8 cellular contexts compared by ENCODE assay signal in genomic region chr2:176817061-176817565, GRCh38.
DNase-seq lines count a peak whose midpoint lies in the region; ATAC-seq and TF ChIP-seq lines count a peak whose summit lies in the region.

No MANE protein-coding gene starts in this region.

- H3K27ac ChIP-seq in Panc1 (ENCODE audit: low read length) (no peak overlapping the region), hepatocyte (no peak overlapping the region)

- POLR2A ChIA-PET in Panc1 (lab: Charles Lee) = no interaction called here

- ATAC-seq in Panc1 (peak; percentile 73; the same call in 1 of the 2 replicates), GM21381 (IDR thresholded peaks at IDR 0.05; ENCODE audit: unreplicated experiment) (no peak), HG02588 (IDR thresholded peaks at IDR 0.05; ENCODE audit: unreplicated experiment) (no peak)

- DNase-seq in AG08396 (ENCODE audit: low spot score) = peak; percentile 5
- no peak for DNase-seq in Panc1 (ENCODE audit: low read depth, low spot score)
- peak; percentile 53 for DNase-seq in hepatocyte (ENCODE audit: low spot score)
- no peak for DNase-seq in C1 segment of cervical spinal cord (lab: John Stamatoyannopoulos, UW)
- DNase-seq in RKO (ENCODE audit: low spot score) = no peak

- H2AFZ ChIP-seq in hepatocyte = no peak overlapping the region

- H3K79me2 ChIP-seq in hepatocyte = no peaks in the 10 kb centered on the region

- 41% methylated on average over 7 of the region's 7 CpGs for WGBS in hepatocyte (ENCODE audit: low lambda C conversion rate, missing lambda C conversion rate)

- CTCF ChIA-PET in Panc1 (lab: Charles Lee) = interaction anchor here (0.9 kb wide), 1 partner anchor 332 kb away, joined by 3 read pairs; no protein-coding TSS in a partner anchor

- H3K27me3 ChIP-seq in Panc1 (ENCODE audit: control insufficient read depth, insufficient read depth, low read length) (no peaks in the 10 kb centered on the region; the same call in 1 of the 2 replicates), hepatocyte (no peaks in the 10 kb centered on the region)

- H3K4me3 ChIP-seq in Panc1 (ENCODE audit: low read depth in 2 of 2, low read length in 2 of 2) = no peak overlapping the region
- no peak overlapping the region for H3K4me3 ChIP-seq in hepatocyte

- BruUV-seq in Panc1 (replicated peaks; lab: Mats Ljungman, UMichigan) = no TSS peak

- H4K20me1 ChIP-seq in hepatocyte (ENCODE audit: insufficient read depth, poor library complexity, severe bottlenecking) = no peaks in the 10 kb centered on the region

- H3K9me3 ChIP-seq in Panc1 (ENCODE audit: control insufficient read depth, insufficient read depth, low read depth, low read length) (no peaks in the 10 kb centered on the region), hepatocyte (ENCODE audit: low read depth) (no peaks in the 10 kb centered on the region)

- H3K36me3 ChIP-seq in Panc1 (ENCODE audit: control insufficient read depth, insufficient read depth, low read length) (no peaks in the 10 kb centered on the region), hepatocyte (replicated peaks; ENCODE audit: insufficient read depth, low read depth) (no peaks in the 10 kb centered on the region)

- peak overlapping the region; percentile 10 for H3K4me2 ChIP-seq in hepatocyte

- in situ Hi-C loops in Panc1 (cut with HindIII; ENCODE audit: low pct_unique_long_range_greater_than_20kb, low sequenced_read_pairs) = no loop called here

- intact Hi-C loops in Panc1 (cut with micrococcal nuclease; ENCODE audit: unreplicated experiment) = loop anchor here (10.0 kb wide), 2 partner anchors 132 to 692 kb away; partner anchors contain the start of genes HOXD8 and HOXD9

- H3K4me1 ChIP-seq in Panc1 (ENCODE audit: control insufficient read depth, insufficient read depth, low read length) (no peaks in the 10 kb centered on the region), hepatocyte (ENCODE audit: insufficient read depth) (peaks cover 11% of the 10 kb centered on the region)

- TF ChIP-seq CTCF in GM12874 (IDR thresholded peaks at IDR 0.05; ENCODE audit: insufficient read depth, low read depth, low read length) (peak; percentile 25; the same call in 1 of the 2 replicates), Panc1 (IDR thresholded peaks at IDR 0.05) (peak; percentile 39; the same call in 1 of the 2 replicates), hepatocyte (IDR thresholded peaks at IDR 0.05; ENCODE audit: poor library complexity) (peak; percentile 32)

- no peaks in the 10 kb centered on the region for H3K9me2 ChIP-seq in hepatocyte (replicated peaks; ENCODE audit: insufficient read depth)

Comparison
In these comparisons a context has a peak if more than half of its experiments do, and no peak if none do; other contexts are left out.
1. DNase-seq: peak in AG08396 (single experiment) and hepatocyte (single experiment); none in Panc1 (single experiment), C1 segment of cervical spinal cord (0 of 14) and RKO (single experiment).
2. Peak in every context shown above with its lines, with median percentiles within 50 percentile points of each other: CTCF ChIP-seq.